1 cellular context compared by ENCODE assay signal in the genomic region with DNA sequence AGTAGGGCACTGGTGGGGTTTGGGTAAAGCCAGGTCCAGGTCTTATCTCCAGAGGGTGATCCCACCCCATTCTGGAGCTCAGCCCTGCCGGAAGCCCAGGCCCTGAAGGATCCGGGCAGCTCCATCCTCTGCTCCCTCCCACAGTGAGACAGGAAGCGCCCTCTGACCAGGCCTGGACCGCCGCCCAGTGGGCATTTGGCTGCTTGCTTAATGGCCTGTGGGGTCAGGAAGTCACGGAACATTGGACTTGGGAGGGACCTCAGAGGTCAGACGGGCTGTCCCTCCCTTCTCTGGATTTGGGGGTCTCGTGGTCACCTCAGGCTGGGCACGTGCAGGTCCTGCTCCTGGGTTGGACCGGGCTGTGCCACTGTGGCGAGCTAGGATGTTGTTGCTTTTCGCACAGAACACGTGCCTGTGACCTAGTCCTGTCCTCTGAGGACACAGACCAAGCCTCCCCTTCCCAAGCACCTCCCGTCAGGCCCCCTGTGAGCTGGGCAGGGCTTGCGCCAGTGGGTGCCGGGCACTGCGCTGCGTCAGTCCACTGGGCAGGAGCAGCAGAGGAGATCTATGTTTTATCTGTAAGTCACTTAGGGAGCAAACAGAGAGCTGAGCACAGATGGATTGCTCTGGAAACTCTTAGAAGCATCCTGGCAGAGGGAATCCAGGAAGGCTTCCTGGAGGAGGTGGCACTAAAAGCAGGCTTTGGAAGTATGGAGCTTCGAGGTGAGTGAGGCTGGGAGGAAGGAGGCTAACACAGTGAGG.
TF ChIP-seq lines count a peak whose summit lies in the region.

No MANE protein-coding gene starts in this region.

TF ChIP-seq in HepG2, 621 proteins besides CTCF, POLR2A, EP300 and RAD21 (continued from another document and continues in another):
- TF ChIP-seq, protein P1, sequence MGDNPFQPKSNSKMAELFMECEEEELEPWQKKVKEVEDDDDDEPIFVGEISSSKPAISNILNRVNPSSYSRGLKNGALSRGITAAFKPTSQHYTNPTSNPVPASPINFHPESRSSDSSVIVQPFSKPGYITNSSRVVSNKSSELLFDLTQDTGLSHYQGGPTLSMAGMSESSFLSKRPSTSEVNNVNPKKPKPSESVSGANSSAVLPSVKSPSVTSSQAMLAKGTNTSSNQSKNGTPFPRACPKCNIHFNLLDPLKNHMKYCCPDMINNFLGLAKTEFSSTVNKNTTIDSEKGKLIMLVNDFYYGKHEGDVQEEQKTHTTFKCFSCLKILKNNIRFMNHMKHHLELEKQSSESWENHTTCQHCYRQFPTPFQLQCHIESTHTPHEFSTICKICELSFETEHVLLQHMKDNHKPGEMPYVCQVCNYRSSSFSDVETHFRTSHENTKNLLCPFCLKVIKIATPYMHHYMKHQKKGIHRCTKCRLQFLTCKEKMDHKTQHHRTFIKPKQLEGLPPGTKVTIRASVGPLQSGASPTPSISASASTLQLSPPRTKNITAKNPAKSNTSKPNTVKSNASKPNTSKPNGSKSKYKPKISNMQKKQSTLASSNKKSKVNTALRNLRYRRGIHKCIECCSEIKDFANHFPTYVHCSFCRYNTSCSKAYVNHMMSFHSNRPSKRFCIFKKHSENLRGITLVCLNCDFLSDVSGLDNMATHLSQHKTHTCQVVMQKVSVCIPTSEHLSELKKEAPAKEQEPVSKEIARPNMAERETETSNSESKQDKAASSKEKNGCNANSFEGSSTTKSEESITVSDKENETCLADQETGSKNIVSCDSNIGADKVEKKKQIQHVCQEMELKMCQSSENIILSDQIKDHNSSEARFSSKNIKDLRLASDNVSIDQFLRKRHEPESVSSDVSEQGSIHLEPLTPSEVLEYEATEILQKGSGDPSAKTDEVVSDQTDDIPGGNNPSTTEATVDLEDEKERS (CRISPR knock-in tag; IDR thresholded peaks at IDR 0.05) = no peak
- peak; percentile 80 for TF ChIP-seq SPEN (CRISPR knock-in tag; IDR thresholded peaks at IDR 0.05; ENCODE audit: low read depth)
- peak; percentile 96 for TF ChIP-seq ZFP36 (IDR thresholded peaks at IDR 0.05; ENCODE audit: borderline replicate concordance, low read depth, low read length, partially characterized antibody)
- no peak for TF ChIP-seq RORA (CRISPR knock-in tag; IDR thresholded peaks at IDR 0.05)
- TF ChIP-seq, protein P2, sequence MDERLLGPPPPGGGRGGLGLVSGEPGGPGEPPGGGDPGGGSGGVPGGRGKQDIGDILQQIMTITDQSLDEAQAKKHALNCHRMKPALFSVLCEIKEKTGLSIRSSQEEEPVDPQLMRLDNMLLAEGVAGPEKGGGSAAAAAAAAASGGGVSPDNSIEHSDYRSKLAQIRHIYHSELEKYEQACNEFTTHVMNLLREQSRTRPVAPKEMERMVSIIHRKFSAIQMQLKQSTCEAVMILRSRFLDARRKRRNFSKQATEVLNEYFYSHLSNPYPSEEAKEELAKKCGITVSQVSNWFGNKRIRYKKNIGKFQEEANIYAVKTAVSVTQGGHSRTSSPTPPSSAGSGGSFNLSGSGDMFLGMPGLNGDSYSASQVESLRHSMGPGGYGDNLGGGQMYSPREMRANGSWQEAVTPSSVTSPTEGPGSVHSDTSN (CRISPR knock-in tag; IDR thresholded peaks at IDR 0.05) = no peak
- TF ChIP-seq ZFP62 (CRISPR knock-in tag; IDR thresholded peaks at IDR 0.05) = no peak
- peak; percentile 55 for TF ChIP-seq SKI (IDR thresholded peaks at IDR 0.05; ENCODE audit: partially characterized antibody)
- TF ChIP-seq, protein P3, sequence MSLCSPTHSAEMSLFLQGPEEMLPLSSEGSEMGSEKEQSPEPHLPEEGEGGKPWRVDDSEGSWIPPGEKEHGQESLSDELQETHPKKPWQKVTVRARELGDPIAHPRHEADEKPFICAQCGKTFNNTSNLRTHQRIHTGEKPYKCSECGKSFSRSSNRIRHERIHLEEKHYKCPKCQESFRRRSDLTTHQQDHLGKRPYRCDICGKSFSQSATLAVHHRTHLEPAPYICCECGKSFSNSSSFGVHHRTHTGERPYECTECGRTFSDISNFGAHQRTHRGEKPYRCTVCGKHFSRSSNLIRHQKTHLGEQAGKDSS (CRISPR knock-in tag; IDR thresholded peaks at IDR 0.05; ENCODE audit: borderline replicate concordance, low read depth) = peak; percentile 96; the same call in 1 of the 2 replicates
- 0 out of 2 replicates have a peak, but pooled peaks have one; percentile 48 for TF ChIP-seq ZNF605 (CRISPR knock-in tag; IDR thresholded peaks at IDR 0.05)
- peak; percentile 98 for TF ChIP-seq MTA1 (CRISPR knock-in tag; IDR thresholded peaks at IDR 0.05; ENCODE audit: borderline replicate concordance)
- TF ChIP-seq ZBTB7B (CRISPR knock-in tag; IDR thresholded peaks at IDR 0.05) = peak; percentile 94
- TF ChIP-seq CHD4 (IDR thresholded peaks at IDR 0.05; ENCODE audit: borderline replicate concordance, low read length) = peak; percentile 89
- no peak for TF ChIP-seq MLLT10 (CRISPR knock-in tag; IDR thresholded peaks at IDR 0.05)
- peak; percentile 70 for TF ChIP-seq ELF1 (CRISPR knock-in tag; IDR thresholded peaks at IDR 0.05)
- TF ChIP-seq ZNF567 (CRISPR knock-in tag; IDR thresholded peaks at IDR 0.05; ENCODE audit: borderline replicate concordance) = peak; percentile 71; the same call in 1 of the 2 replicates
- TF ChIP-seq HOXA3 (CRISPR knock-in tag; IDR thresholded peaks at IDR 0.05) = peak; percentile 88; the same call in 1 of the 2 replicates
- no peak for TF ChIP-seq LCORL (IDR thresholded peaks at IDR 0.05)
- peak; percentile 98 for TF ChIP-seq LCORL (CRISPR knock-in tag; IDR thresholded peaks at IDR 0.05)
- TF ChIP-seq, protein P4, sequence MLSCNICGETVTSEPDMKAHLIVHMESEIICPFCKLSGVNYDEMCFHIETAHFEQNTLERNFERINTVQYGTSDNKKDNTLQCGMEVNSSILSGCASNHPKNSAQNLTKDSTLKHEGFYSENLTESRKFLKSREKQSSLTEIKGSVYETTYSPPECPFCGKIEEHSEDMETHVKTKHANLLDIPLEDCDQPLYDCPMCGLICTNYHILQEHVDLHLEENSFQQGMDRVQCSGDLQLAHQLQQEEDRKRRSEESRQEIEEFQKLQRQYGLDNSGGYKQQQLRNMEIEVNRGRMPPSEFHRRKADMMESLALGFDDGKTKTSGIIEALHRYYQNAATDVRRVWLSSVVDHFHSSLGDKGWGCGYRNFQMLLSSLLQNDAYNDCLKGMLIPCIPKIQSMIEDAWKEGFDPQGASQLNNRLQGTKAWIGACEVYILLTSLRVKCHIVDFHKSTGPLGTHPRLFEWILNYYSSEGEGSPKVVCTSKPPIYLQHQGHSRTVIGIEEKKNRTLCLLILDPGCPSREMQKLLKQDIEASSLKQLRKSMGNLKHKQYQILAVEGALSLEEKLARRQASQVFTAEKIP (CRISPR knock-in tag; IDR thresholded peaks at IDR 0.05; ENCODE audit: borderline replicate concordance) = no peak
- TF ChIP-seq KDM3A (CRISPR knock-in tag; IDR thresholded peaks at IDR 0.05; ENCODE audit: low read depth) = peak; percentile 86; the same call in 1 of the 2 replicates
- TF ChIP-seq, protein P5, sequence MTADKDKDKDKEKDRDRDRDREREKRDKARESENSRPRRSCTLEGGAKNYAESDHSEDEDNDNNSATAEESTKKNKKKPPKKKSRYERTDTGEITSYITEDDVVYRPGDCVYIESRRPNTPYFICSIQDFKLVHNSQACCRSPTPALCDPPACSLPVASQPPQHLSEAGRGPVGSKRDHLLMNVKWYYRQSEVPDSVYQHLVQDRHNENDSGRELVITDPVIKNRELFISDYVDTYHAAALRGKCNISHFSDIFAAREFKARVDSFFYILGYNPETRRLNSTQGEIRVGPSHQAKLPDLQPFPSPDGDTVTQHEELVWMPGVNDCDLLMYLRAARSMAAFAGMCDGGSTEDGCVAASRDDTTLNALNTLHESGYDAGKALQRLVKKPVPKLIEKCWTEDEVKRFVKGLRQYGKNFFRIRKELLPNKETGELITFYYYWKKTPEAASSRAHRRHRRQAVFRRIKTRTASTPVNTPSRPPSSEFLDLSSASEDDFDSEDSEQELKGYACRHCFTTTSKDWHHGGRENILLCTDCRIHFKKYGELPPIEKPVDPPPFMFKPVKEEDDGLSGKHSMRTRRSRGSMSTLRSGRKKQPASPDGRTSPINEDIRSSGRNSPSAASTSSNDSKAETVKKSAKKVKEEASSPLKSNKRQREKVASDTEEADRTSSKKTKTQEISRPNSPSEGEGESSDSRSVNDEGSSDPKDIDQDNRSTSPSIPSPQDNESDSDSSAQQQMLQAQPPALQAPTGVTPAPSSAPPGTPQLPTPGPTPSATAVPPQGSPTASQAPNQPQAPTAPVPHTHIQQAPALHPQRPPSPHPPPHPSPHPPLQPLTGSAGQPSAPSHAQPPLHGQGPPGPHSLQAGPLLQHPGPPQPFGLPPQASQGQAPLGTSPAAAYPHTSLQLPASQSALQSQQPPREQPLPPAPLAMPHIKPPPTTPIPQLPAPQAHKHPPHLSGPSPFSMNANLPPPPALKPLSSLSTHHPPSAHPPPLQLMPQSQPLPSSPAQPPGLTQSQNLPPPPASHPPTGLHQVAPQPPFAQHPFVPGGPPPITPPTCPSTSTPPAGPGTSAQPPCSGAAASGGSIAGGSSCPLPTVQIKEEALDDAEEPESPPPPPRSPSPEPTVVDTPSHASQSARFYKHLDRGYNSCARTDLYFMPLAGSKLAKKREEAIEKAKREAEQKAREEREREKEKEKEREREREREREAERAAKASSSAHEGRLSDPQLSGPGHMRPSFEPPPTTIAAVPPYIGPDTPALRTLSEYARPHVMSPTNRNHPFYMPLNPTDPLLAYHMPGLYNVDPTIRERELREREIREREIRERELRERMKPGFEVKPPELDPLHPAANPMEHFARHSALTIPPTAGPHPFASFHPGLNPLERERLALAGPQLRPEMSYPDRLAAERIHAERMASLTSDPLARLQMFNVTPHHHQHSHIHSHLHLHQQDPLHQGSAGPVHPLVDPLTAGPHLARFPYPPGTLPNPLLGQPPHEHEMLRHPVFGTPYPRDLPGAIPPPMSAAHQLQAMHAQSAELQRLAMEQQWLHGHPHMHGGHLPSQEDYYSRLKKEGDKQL (CRISPR knock-in tag; IDR thresholded peaks at IDR 0.05; ENCODE audit: low read depth) = 0 out of 2 replicates have a peak, but pooled peaks have one; percentile 26
- TF ChIP-seq MIER2 (CRISPR knock-in tag; IDR thresholded peaks at IDR 0.05) = 0 out of 2 replicates have a peak, but pooled peaks have one; percentile 36
- TF ChIP-seq, protein P6, sequence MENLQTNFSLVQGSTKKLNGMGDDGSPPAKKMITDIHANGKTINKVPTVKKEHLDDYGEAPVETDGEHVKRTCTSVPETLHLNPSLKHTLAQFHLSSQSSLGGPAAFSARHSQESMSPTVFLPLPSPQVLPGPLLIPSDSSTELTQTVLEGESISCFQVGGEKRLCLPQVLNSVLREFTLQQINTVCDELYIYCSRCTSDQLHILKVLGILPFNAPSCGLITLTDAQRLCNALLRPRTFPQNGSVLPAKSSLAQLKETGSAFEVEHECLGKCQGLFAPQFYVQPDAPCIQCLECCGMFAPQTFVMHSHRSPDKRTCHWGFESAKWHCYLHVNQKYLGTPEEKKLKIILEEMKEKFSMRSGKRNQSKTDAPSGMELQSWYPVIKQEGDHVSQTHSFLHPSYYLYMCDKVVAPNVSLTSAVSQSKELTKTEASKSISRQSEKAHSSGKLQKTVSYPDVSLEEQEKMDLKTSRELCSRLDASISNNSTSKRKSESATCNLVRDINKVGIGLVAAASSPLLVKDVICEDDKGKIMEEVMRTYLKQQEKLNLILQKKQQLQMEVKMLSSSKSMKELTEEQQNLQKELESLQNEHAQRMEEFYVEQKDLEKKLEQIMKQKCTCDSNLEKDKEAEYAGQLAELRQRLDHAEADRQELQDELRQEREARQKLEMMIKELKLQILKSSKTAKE (CRISPR knock-in tag; IDR thresholded peaks at IDR 0.05; ENCODE audit: borderline replicate concordance) = peak; percentile 86
- TF ChIP-seq HHEX (CRISPR knock-in tag; IDR thresholded peaks at IDR 0.05) = no peak; the same call in 1 of the 2 replicates
- peak; percentile 78; the same call in 1 of the 2 replicates for TF ChIP-seq PAX8 (CRISPR knock-in tag; IDR thresholded peaks at IDR 0.05; ENCODE audit: borderline replicate concordance)
- TF ChIP-seq, protein P7, sequence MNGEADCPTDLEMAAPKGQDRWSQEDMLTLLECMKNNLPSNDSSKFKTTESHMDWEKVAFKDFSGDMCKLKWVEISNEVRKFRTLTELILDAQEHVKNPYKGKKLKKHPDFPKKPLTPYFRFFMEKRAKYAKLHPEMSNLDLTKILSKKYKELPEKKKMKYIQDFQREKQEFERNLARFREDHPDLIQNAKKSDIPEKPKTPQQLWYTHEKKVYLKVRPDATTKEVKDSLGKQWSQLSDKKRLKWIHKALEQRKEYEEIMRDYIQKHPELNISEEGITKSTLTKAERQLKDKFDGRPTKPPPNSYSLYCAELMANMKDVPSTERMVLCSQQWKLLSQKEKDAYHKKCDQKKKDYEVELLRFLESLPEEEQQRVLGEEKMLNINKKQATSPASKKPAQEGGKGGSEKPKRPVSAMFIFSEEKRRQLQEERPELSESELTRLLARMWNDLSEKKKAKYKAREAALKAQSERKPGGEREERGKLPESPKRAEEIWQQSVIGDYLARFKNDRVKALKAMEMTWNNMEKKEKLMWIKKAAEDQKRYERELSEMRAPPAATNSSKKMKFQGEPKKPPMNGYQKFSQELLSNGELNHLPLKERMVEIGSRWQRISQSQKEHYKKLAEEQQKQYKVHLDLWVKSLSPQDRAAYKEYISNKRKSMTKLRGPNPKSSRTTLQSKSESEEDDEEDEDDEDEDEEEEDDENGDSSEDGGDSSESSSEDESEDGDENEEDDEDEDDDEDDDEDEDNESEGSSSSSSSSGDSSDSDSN (CRISPR knock-in tag; IDR thresholded peaks at IDR 0.05) = peak; percentile 63
- TF ChIP-seq RCOR2 (CRISPR knock-in tag; IDR thresholded peaks at IDR 0.05) = peak; percentile 53; the same call in 1 of the 2 replicates
- TF ChIP-seq ZNF607 (CRISPR knock-in tag; IDR thresholded peaks at IDR 0.05; ENCODE audit: borderline replicate concordance) = 0 out of 2 replicates have a peak, but pooled peaks have one; percentile 5
- peak; percentile 77 for TF ChIP-seq JUN (CRISPR knock-in tag; IDR thresholded peaks at IDR 0.05)
- TF ChIP-seq, protein P8, sequence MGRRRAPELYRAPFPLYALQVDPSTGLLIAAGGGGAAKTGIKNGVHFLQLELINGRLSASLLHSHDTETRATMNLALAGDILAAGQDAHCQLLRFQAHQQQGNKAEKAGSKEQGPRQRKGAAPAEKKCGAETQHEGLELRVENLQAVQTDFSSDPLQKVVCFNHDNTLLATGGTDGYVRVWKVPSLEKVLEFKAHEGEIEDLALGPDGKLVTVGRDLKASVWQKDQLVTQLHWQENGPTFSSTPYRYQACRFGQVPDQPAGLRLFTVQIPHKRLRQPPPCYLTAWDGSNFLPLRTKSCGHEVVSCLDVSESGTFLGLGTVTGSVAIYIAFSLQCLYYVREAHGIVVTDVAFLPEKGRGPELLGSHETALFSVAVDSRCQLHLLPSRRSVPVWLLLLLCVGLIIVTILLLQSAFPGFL (CRISPR knock-in tag; IDR thresholded peaks at IDR 0.05) = no peak
- TF ChIP-seq RARA (CRISPR knock-in tag; IDR thresholded peaks at IDR 0.05) = peak; percentile 90
- TF ChIP-seq, protein P9, sequence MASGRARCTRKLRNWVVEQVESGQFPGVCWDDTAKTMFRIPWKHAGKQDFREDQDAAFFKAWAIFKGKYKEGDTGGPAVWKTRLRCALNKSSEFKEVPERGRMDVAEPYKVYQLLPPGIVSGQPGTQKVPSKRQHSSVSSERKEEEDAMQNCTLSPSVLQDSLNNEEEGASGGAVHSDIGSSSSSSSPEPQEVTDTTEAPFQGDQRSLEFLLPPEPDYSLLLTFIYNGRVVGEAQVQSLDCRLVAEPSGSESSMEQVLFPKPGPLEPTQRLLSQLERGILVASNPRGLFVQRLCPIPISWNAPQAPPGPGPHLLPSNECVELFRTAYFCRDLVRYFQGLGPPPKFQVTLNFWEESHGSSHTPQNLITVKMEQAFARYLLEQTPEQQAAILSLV (CRISPR knock-in tag; IDR thresholded peaks at IDR 0.05; ENCODE audit: borderline replicate concordance) = no peak
- peak; percentile 82; the same call in 1 of the 2 replicates for TF ChIP-seq TSC22D2 (CRISPR knock-in tag; IDR thresholded peaks at IDR 0.05; ENCODE audit: borderline replicate concordance)
